Comparison of ENCODE assay signal across 23 cellular contexts in genomic region chr12:1325666-1326065, GRCh38.
DNase-seq lines count a peak whose midpoint lies in the region; ATAC-seq, FAIRE-seq and TF ChIP-seq lines count a peak whose summit lies in the region.
"Had no signal": no experiment of that assay in that cellular context is flagged by ENCODE, and none has a peak within 500 bp of the region (broad histone marks: within the 10 kb centered on the region; RNA-seq: fewer than 3 reads in every experiment).

No MANE protein-coding gene starts in this region.

- no peaks in the 10 kb centered on the region for H3K79me2 ChIP-seq in astrocyte (ENCODE audit: insufficient read depth, low read length)

- no peak overlapping the region for H3K27ac Mint-ChIP-seq in activated CD8-positive, alpha-beta memory T cell treated with anti-CD3 and anti-CD28 coated beads, Interleukin-2, amount 10 ng/mL, durations not matched to agents 7 days and 5 days
- H3K27ac Mint-ChIP-seq in astrocyte (ENCODE audit: unreplicated experiment) (no peak overlapping the region), Calu3 (ENCODE audit: unreplicated experiment) (no peak overlapping the region), immature natural killer cell (no peak overlapping the region)
- H3K27ac Mint-ChIP-seq in stimulated activated effector memory CD8-positive, alpha-beta T cell treated with anti-CD3 and anti-CD28 coated beads, Interleukin-12 subunit alpha, Interleukin-12 subunit beta, amount 100 ng/mL, for 72 hours, result no peak overlapping the region
- H3K27ac Mint-ChIP-seq: activated naive CD4-positive, alpha-beta T cell treated with anti-CD3 and anti-CD28 coated beads, Interleukin-2, amount 50 U/mL, for 24 hours; CD4-positive, CD25-positive, alpha-beta regulatory T cell; stimulated activated memory B cell treated with anti-CD40 and anti-IgM and Interleukin-4, amounts not matched to agents 10 μg/mL and 1 μg/mL and 100 μg/mL, for 72 hours had no signal

- no peaks in the 10 kb centered on the region for H3K9me3 Mint-ChIP-seq in activated CD8-positive, alpha-beta memory T cell treated with anti-CD3 and anti-CD28 coated beads, Interleukin-2, amount 10 ng/mL, durations not matched to agents 7 days and 5 days (ENCODE audit: low read depth)
- H3K9me3 Mint-ChIP-seq in astrocyte (ENCODE audit: unreplicated experiment) (no peaks in the 10 kb centered on the region), Calu3 (ENCODE audit: low read depth, unreplicated experiment) (no peaks in the 10 kb centered on the region), immature natural killer cell (no peaks in the 10 kb centered on the region)
- H3K9me3 Mint-ChIP-seq in stimulated activated effector memory CD8-positive, alpha-beta T cell treated with anti-CD3 and anti-CD28 coated beads, Interleukin-12 subunit alpha, Interleukin-12 subunit beta, amount 100 ng/mL, for 72 hours, result no peaks in the 10 kb centered on the region
- H3K9me3 Mint-ChIP-seq: activated naive CD4-positive, alpha-beta T cell treated with anti-CD3 and anti-CD28 coated beads, Interleukin-2, amount 50 U/mL, for 24 hours; CD4-positive, CD25-positive, alpha-beta regulatory T cell; stimulated activated memory B cell treated with anti-CD40 and anti-IgM and Interleukin-4, amounts not matched to agents 10 μg/mL and 1 μg/mL and 100 μg/mL, for 72 hours had no signal

- no peak overlapping the region for H2AFZ ChIP-seq in astrocyte (ENCODE audit: low read depth, low read length)

- H4K20me1 ChIP-seq in astrocyte (ENCODE audit: insufficient read depth, low read length), result no peaks in the 10 kb centered on the region

- CTCF ChIA-PET in activated CD8-positive, alpha-beta memory T cell treated with anti-CD3 and anti-CD28 coated beads, Interleukin-2, amount 10 ng/mL, durations not matched to agents 7 days and 5 days (lab: Charles Lee), result no interaction called here
- CTCF ChIA-PET in Calu3 (lab: Charles Lee), result no interaction called here

- H3K36me3 ChIP-seq in astrocyte (ENCODE audit: insufficient read depth, low read length), result no peaks in the 10 kb centered on the region
- H3K36me3 ChIP-seq: Peyer's patch, suprapubic skin, upper lobe of right lung had no signal

- H3K27me3 Mint-ChIP-seq in activated CD8-positive, alpha-beta memory T cell treated with anti-CD3 and anti-CD28 coated beads, Interleukin-2, amount 10 ng/mL, durations not matched to agents 7 days and 5 days, result no peaks in the 10 kb centered on the region
- H3K27me3 Mint-ChIP-seq in astrocyte (ENCODE audit: low read depth, unreplicated experiment) (no peaks in the 10 kb centered on the region), Calu3 (ENCODE audit: unreplicated experiment) (no peaks in the 10 kb centered on the region), immature natural killer cell (ENCODE audit: low read depth in 3 of 3) (peaks cover 0 to 3% (median 0%) of the 10 kb centered on the region in 3 donors)
- H3K27me3 Mint-ChIP-seq: activated naive CD4-positive, alpha-beta T cell treated with anti-CD3 and anti-CD28 coated beads, Interleukin-2, amount 50 U/mL, for 24 hours; CD4-positive, CD25-positive, alpha-beta regulatory T cell; stimulated activated memory B cell treated with anti-CD40 and anti-IgM and Interleukin-4, amounts not matched to agents 10 μg/mL and 1 μg/mL and 100 μg/mL, for 72 hours had no signal

- H3K4me2 ChIP-seq in astrocyte (ENCODE audit: low read length), result no peak overlapping the region

- TF ChIP-seq CTCF in astrocyte (IDR thresholded peaks at IDR 0.05; ENCODE audit: insufficient read depth, low read depth, low read length) (no peak), Calu3 (IDR thresholded peaks at IDR 0.05; ENCODE audit: unreplicated experiment) (no peak)

- H3K4me3 Mint-ChIP-seq in activated CD8-positive, alpha-beta memory T cell treated with anti-CD3 and anti-CD28 coated beads, Interleukin-2, amount 10 ng/mL, durations not matched to agents 7 days and 5 days, result no peak overlapping the region
- H3K4me3 Mint-ChIP-seq in astrocyte (ENCODE audit: unreplicated experiment), result no peak overlapping the region
- no peak overlapping the region for H3K4me3 Mint-ChIP-seq in stimulated activated effector memory CD8-positive, alpha-beta T cell treated with anti-CD3 and anti-CD28 coated beads, Interleukin-12 subunit alpha, Interleukin-12 subunit beta, amount 100 ng/mL, for 72 hours
- no peak overlapping the region for H3K4me3 Mint-ChIP-seq in Calu3 (ENCODE audit: low read depth, unreplicated experiment)
- no peak overlapping the region for H3K4me3 Mint-ChIP-seq in immature natural killer cell
- H3K4me3 Mint-ChIP-seq: activated naive CD4-positive, alpha-beta T cell treated with anti-CD3 and anti-CD28 coated beads, Interleukin-2, amount 50 U/mL, for 24 hours; CD4-positive, CD25-positive, alpha-beta regulatory T cell; stimulated activated memory B cell treated with anti-CD40 and anti-IgM and Interleukin-4, amounts not matched to agents 10 μg/mL and 1 μg/mL and 100 μg/mL, for 72 hours had no signal

- no peaks in the 10 kb centered on the region for H3K27me3 ChIP-seq in astrocyte (ENCODE audit: insufficient read depth, low read length)
- H3K27me3 ChIP-seq: Peyer's patch, suprapubic skin, upper lobe of right lung had no signal

- no peak overlapping the region for H3K27ac ChIP-seq in astrocyte (ENCODE audit: low read depth, low read length)
- H3K27ac ChIP-seq: Peyer's patch, suprapubic skin had no signal

- H3K4me1 Mint-ChIP-seq in activated CD8-positive, alpha-beta memory T cell treated with anti-CD3 and anti-CD28 coated beads, Interleukin-2, amount 10 ng/mL, durations not matched to agents 7 days and 5 days, result peaks cover 16% of the 10 kb centered on the region
- H3K4me1 Mint-ChIP-seq in astrocyte (ENCODE audit: low read depth, unreplicated experiment) (peaks cover 8% of the 10 kb centered on the region), Calu3 (ENCODE audit: low read depth, unreplicated experiment) (peaks cover 9% of the 10 kb centered on the region), immature natural killer cell (no peaks in the 10 kb centered on the region)
- H3K4me1 Mint-ChIP-seq in stimulated activated effector memory CD8-positive, alpha-beta T cell treated with anti-CD3 and anti-CD28 coated beads, Interleukin-12 subunit alpha, Interleukin-12 subunit beta, amount 100 ng/mL, for 72 hours, result no peaks in the 10 kb centered on the region

- ATAC-seq in activated CD8-positive, alpha-beta memory T cell treated with anti-CD3 and anti-CD28 coated beads, Interleukin-2, amount 10 ng/mL, durations not matched to agents 7 days and 5 days, result peak; percentile 76
- ATAC-seq in stimulated activated effector memory CD8-positive, alpha-beta T cell treated with anti-CD3 and anti-CD28 coated beads, Interleukin-12 subunit alpha, Interleukin-12 subunit beta, amount 100 ng/mL, for 72 hours, result peak; percentile 97
- ATAC-seq in GM18873 (IDR thresholded peaks at IDR 0.05; ENCODE audit: low FRiP score, unreplicated experiment), result no peak
- ATAC-seq: stimulated activated memory B cell treated with anti-CD40 and anti-IgM and Interleukin-4, amounts not matched to agents 10 μg/mL and 1 μg/mL and 100 μg/mL, for 72 hours; upper lobe of right lung had no signal

- BruUV-seq in Calu3 (replicated peaks; lab: Mats Ljungman, UMichigan), result no TSS peak

- no peak overlapping the region for H3K4me3 ChIP-seq in astrocyte (ENCODE audit: insufficient read depth, low read depth, low read length)
- H3K4me3 ChIP-seq: Peyer's patch, suprapubic skin, upper lobe of right lung had no signal

- no peaks in the 10 kb centered on the region for H3K9me3 ChIP-seq in astrocyte (ENCODE audit: insufficient read depth, low read depth, low read length)
- H3K9me3 ChIP-seq: Peyer's patch, suprapubic skin, upper lobe of right lung had no signal

- no peaks in the 10 kb centered on the region for H3K36me3 Mint-ChIP-seq in activated CD8-positive, alpha-beta memory T cell treated with anti-CD3 and anti-CD28 coated beads, Interleukin-2, amount 10 ng/mL, durations not matched to agents 7 days and 5 days
- H3K36me3 Mint-ChIP-seq in astrocyte (ENCODE audit: low read depth, unreplicated experiment) (peaks cover 4% of the 10 kb centered on the region), Calu3 (ENCODE audit: insufficient read depth, unreplicated experiment) (no peaks in the 10 kb centered on the region), immature natural killer cell (no peaks in the 10 kb centered on the region)
- no peaks in the 10 kb centered on the region for H3K36me3 Mint-ChIP-seq in stimulated activated effector memory CD8-positive, alpha-beta T cell treated with anti-CD3 and anti-CD28 coated beads, Interleukin-12 subunit alpha, Interleukin-12 subunit beta, amount 100 ng/mL, for 72 hours

- FAIRE-seq in G401.6 (lab: Jason Lieb, UNC) (peak; percentile 69), astrocyte (lab: Jason Lieb, UNC) (peak; percentile 17)
- FAIRE-seq: GM12891 had no signal

- intact Hi-C loops in Calu3 (cut with micrococcal nuclease; ENCODE audit: unreplicated experiment), result no loop called here

- H3K4me1 ChIP-seq in astrocyte (ENCODE audit: insufficient read depth, low read length), result no peaks in the 10 kb centered on the region
- H3K4me1 ChIP-seq: Peyer's patch, suprapubic skin, upper lobe of right lung had no signal

- no peak for DNase-seq in activated CD8-positive, alpha-beta memory T cell treated with anti-CD3 and anti-CD28 coated beads, Interleukin-2, amount 10 ng/mL, durations not matched to agents 7 days and 5 days
- DNase-seq in activated CD8-positive, alpha-beta memory T cell treated with anti-CD3 and anti-CD28 coated beads, Interleukin-2, amount 50 U/mL, for 48 hours, result no peak
- DNase-seq in astrocyte (ENCODE audit: low read depth), result no peak
- no peak for DNase-seq in stimulated activated effector memory CD8-positive, alpha-beta T cell treated with anti-CD3 and anti-CD28 coated beads, Interleukin-12 subunit alpha, Interleukin-12 subunit beta, amount 100 ng/mL, for 72 hours (ENCODE audit: low spot score in 2 of 2)
- DNase-seq in Calu3, result no peak
- no peak for DNase-seq in immature natural killer cell
- DNase-seq: anterior cingulate cortex; effector CD4-positive, alpha-beta T cell; hippocampal formation; NCI-H1436 treated with DMSO at 0.1 percent for 48 hours; NCI-H2081 treated with DMSO at 0.1 percent for 48 hours; NCI-H226; NCI-H526 treated with DMSO at 0.1 percent for 48 hours; Peyer's patch; SHP77 treated with DMSO at 0.1 percent for 48 hours; upper lobe of right lung had no signal

- H3K9ac ChIP-seq in astrocyte (ENCODE audit: low read length), result no peak overlapping the region
